ENCODE assay signal across 8 cellular contexts in the genomic region with DNA sequence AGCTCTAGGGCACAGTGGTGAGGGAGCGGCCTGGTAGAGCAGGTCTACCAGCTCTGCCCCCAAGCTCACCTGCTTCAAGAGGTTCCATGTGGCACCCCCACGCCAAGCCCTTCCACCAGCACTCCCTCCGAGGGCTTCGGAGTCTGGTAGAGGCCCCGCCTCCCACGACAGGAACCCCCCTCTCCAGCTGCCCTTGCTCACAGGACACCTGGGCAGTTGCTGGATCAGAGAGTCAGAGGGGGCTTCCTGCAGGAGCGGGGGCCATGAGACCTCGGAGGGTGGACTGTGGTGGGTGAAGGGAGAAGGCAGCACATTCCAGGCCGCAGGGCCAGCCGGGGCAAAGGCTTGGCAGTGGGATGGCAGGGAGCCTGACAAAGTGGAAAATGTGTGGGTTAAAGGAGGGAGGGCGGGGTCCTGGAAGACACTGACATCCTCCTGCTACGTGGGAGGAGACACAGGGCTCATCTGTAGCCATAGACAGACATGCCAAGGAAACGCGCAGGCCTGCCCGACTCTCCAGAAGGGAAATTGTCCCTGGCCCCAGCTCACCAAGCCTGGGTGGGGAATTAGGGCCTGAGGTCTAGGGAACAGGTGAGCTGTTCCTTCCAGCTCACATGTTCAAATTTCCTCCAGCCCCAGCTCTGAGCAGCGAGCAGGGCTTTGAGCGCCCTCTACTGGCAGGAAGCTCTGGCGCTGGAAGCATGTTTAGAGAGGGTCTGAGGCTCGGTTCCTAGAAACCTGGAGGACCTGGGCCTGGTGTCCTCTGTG.
DNase-seq lines count a peak whose midpoint lies in the region; ATAC-seq and TF ChIP-seq lines count a peak whose summit lies in the region.

No MANE protein-coding gene starts in this region.

- H3K4me2 ChIP-seq in DND-41 (ENCODE audit: insufficient read depth, low read length): no peak overlapping the region

- H3K27ac Mint-ChIP-seq in activated naive CD4-positive, alpha-beta T cell treated with anti-CD3 and anti-CD28 coated beads for 36 hours: no peak overlapping the region

- CTCF ChIA-PET in activated naive CD4-positive, alpha-beta T cell treated with anti-CD3 and anti-CD28 coated beads for 36 hours (lab: Charles Lee): interaction anchor here (0.5 to 6.0 kb wide), 29 partner anchors 9 to 862 kb away, joined by 3 to 60 read pairs (median 4); no protein-coding TSS in a partner anchor

- no peaks in the 10 kb centered on the region for H3K27me3 ChIP-seq in DND-41 (ENCODE audit: insufficient read depth, low read length, poor library complexity)
- H3K27me3 ChIP-seq in SJSA1 (replicated peaks): peaks cover 48% of the 10 kb centered on the region

- H3K79me2 ChIP-seq in DND-41 (ENCODE audit: insufficient read depth, low read length): no peaks in the 10 kb centered on the region

- no peaks in the 10 kb centered on the region for H3K9me3 Mint-ChIP-seq in activated naive CD4-positive, alpha-beta T cell treated with anti-CD3 and anti-CD28 coated beads for 36 hours

- H4K20me1 ChIP-seq in DND-41 (ENCODE audit: insufficient read depth, low read length): peaks cover 13% of the 10 kb centered on the region

- H3K4me3 Mint-ChIP-seq in activated naive CD4-positive, alpha-beta T cell treated with anti-CD3 and anti-CD28 coated beads for 36 hours: no peak overlapping the region

- no peaks in the 10 kb centered on the region for H3K4me1 Mint-ChIP-seq in activated naive CD4-positive, alpha-beta T cell treated with anti-CD3 and anti-CD28 coated beads for 36 hours (ENCODE audit: low read depth)

- intact Hi-C loops in activated naive CD4-positive, alpha-beta T cell treated with anti-CD3 and anti-CD28 coated beads for 36 hours (cut with micrococcal nuclease): loop anchor here (1.0 to 2.0 kb wide), 3 partner anchors 66 to 481 kb away; no protein-coding TSS in a partner anchor
- intact Hi-C loops in head of caudate nucleus (cut with DNase I): loop anchor here (5.0 to 10.0 kb wide), 2 partner anchors 69 to 161 kb away; a partner anchor contains a TSS
- intact Hi-C loops in posterior vena cava (cut with DNase I): loop anchor here (2.0 to 10.0 kb wide), 3 partner anchors 65 to 151 kb away; a partner anchor contains a TSS

- H3K9me3 ChIP-seq in DND-41 (ENCODE audit: insufficient read depth, low read length, severe bottlenecking) (no peaks in the 10 kb centered on the region), SJSA1 (replicated peaks) (no peaks in the 10 kb centered on the region)

- H3K27ac ChIP-seq in DND-41 (ENCODE audit: low read length): no peak overlapping the region
- H3K27ac ChIP-seq in SJSA1: no peak overlapping the region

- no peaks in the 10 kb centered on the region for H3K27me3 Mint-ChIP-seq in activated naive CD4-positive, alpha-beta T cell treated with anti-CD3 and anti-CD28 coated beads for 36 hours (ENCODE audit: low read depth)

- TF ChIP-seq CTCF in DND-41 (IDR thresholded peaks at IDR 0.05; ENCODE audit: borderline replicate concordance, extremely low read depth, low read length, poor library complexity, severe bottlenecking): peak; percentile 92

- H3K4me3 ChIP-seq in DND-41 (ENCODE audit: low read depth in 1 of 2, low read length in 2 of 2) (no peak overlapping the region), SJSA1 (no peak overlapping the region)

- H3K36me3 ChIP-seq in DND-41 (ENCODE audit: insufficient read depth, low read length) (no peaks in the 10 kb centered on the region), SJSA1 (no peaks in the 10 kb centered on the region)

- no peaks in the 10 kb centered on the region for H3K36me3 Mint-ChIP-seq in activated naive CD4-positive, alpha-beta T cell treated with anti-CD3 and anti-CD28 coated beads for 36 hours (ENCODE audit: low read depth)

- ATAC-seq in DND-41 (ENCODE audit: insufficient read depth, low read depth) (peak; percentile 38; the same call in 2 of the 3 replicates), HG02870 (IDR thresholded peaks at IDR 0.05; ENCODE audit: unreplicated experiment) (no peak), HG03565 (IDR thresholded peaks at IDR 0.05; ENCODE audit: unreplicated experiment) (no peak)

- DNase-seq in DND-41: peak; percentile 74
- DNase-seq in M059J (ENCODE audit: low read depth): peak; percentile 68
- DNase-seq in SJSA1 (ENCODE audit: low read depth in 1 of 2, low spot score in 2 of 2): peak; percentile 61 to 65
- DNase-seq in activated naive CD4-positive, alpha-beta T cell treated with anti-CD3 and anti-CD28 coated beads for 36 hours: peak; percentile 88
- DNase-seq in head of caudate nucleus: peak; percentile 66 to 95 (median 88)
- peak; percentile 91 for DNase-seq in posterior vena cava (ENCODE audit: low spot score)

- no peak overlapping the region for H3K9ac ChIP-seq in DND-41 (ENCODE audit: low read depth, low read length)

- H3K4me1 ChIP-seq in DND-41 (ENCODE audit: insufficient read depth, low read length): peaks cover 6% of the 10 kb centered on the region
- peaks cover 3% of the 10 kb centered on the region; the same call in 1 of the 2 replicates for H3K4me1 ChIP-seq in SJSA1 (replicated peaks)

- H2AFZ ChIP-seq in DND-41 (ENCODE audit: low read depth, low read length): no peak overlapping the region
